ENCODE assay signal across 9 cellular contexts in genomic region chr2:213147550-213147949, GRCh38. TPM values are rescaled to one million over a fixed set of nuclear protein-coding genes. Genes with fewer than 3 reads are reported as not detected.
DNase-seq lines count a peak whose midpoint lies in the region; ATAC-seq and TF ChIP-seq lines count a peak whose summit lies in the region.
"Had no signal": no experiment of that assay in that cellular context is flagged by ENCODE, and none has a peak within 500 bp of the region (broad histone marks: within the 10 kb centered on the region; RNA-seq: fewer than 3 reads in every experiment).

No MANE protein-coding gene starts in this region.

- no TSS peak for BruUV-seq in OCI-LY7 (replicated peaks; lab: Mats Ljungman, UMichigan)

- no peaks in the 10 kb centered on the region for H3K9me3 ChIP-seq in OCI-LY7 (ENCODE audit: low read length)

- H3K79me2 ChIP-seq in OCI-LY7 (ENCODE audit: insufficient read depth, low read depth, low read length) = peaks cover 40% of the 10 kb centered on the region; the same call in 1 of the 2 replicates

- peak overlapping the region; percentile 73 for H3K4me3 ChIP-seq in GM06990 (replicated peaks; ENCODE audit: low read depth, low read length)
- H3K4me3 ChIP-seq in OCI-LY7 (ENCODE audit: low read depth, low read length, poor library complexity, severe bottlenecking) = no peak overlapping the region

- H3K9me3 Mint-ChIP-seq in immature natural killer cell = no peaks in the 10 kb centered on the region
- no peaks in the 10 kb centered on the region for H3K9me3 Mint-ChIP-seq in WTC11
- no peaks in the 10 kb centered on the region for H3K9me3 Mint-ChIP-seq in activated CD4-positive, alpha-beta T cell treated with anti-CD3 and anti-CD28 coated beads, Interleukin-2, amount 10 ng/mL, durations not matched to agents 7 days and 5 days

- H3K27me3 ChIP-seq in GM06990 (replicated peaks; ENCODE audit: control insufficient read depth, insufficient read depth, low read length) = no peaks in the 10 kb centered on the region

- no peak overlapping the region for H3K27ac ChIP-seq in OCI-LY7 (ENCODE audit: low read depth, low read length, poor library complexity, severe bottlenecking)

- H3K36me3 Mint-ChIP-seq in immature natural killer cell (peaks cover 0 to 18% (median 11%) of the 10 kb centered on the region in 3 donors), WTC11 (no peaks in the 10 kb centered on the region)
- H3K36me3 Mint-ChIP-seq in activated CD4-positive, alpha-beta T cell treated with anti-CD3 and anti-CD28 coated beads, Interleukin-2, amount 10 ng/mL, durations not matched to agents 7 days and 5 days (ENCODE audit: low read depth) = no peaks in the 10 kb centered on the region

- peak overlapping the region; percentile 91; the same call in 1 of the 2 replicates for H3K4me2 ChIP-seq in OCI-LY7 (ENCODE audit: low read length)

- peaks cover 25% of the 10 kb centered on the region for H3K4me1 ChIP-seq in OCI-LY7 (ENCODE audit: insufficient read depth, low read length, poor library complexity, severe bottlenecking)

- H3K4me1 Mint-ChIP-seq in immature natural killer cell (peaks cover 69 to 92% of the 10 kb centered on the region in 2 donors), WTC11 (peaks cover 18% of the 10 kb centered on the region)
- H3K4me1 Mint-ChIP-seq in activated CD4-positive, alpha-beta T cell treated with anti-CD3 and anti-CD28 coated beads, Interleukin-2, amount 10 ng/mL, durations not matched to agents 7 days and 5 days = peaks cover 37% of the 10 kb centered on the region

- no peaks in the 10 kb centered on the region for H4K20me1 ChIP-seq in OCI-LY7 (ENCODE audit: insufficient read depth, low read length)

- no peak overlapping the region for H2AFZ ChIP-seq in OCI-LY7 (ENCODE audit: low read length)

- CTCF ChIA-PET in OCI-LY7 (lab: Charles Lee; ENCODE audit: unreplicated experiment) = no interaction called here
- CTCF ChIA-PET in WTC11 (lab: Charles Lee) = no interaction called here
- CTCF ChIA-PET in activated CD4-positive, alpha-beta T cell treated with anti-CD3 and anti-CD28 coated beads, Interleukin-2, amount 10 ng/mL, durations not matched to agents 7 days and 5 days (lab: Charles Lee) = interaction anchor here (0.6 kb wide), 1 partner anchor 23 kb away, joined by 3 read pairs; no protein-coding TSS in a partner anchor

- peak overlapping the region; percentile 93 to 97 (median 96) for H3K27ac Mint-ChIP-seq in immature natural killer cell
- no peak overlapping the region for H3K27ac Mint-ChIP-seq in WTC11
- no peak overlapping the region for H3K27ac Mint-ChIP-seq in activated CD4-positive, alpha-beta T cell treated with anti-CD3 and anti-CD28 coated beads, Interleukin-2, amount 10 ng/mL, durations not matched to agents 7 days and 5 days

- H3K36me3 ChIP-seq in GM06990 (ENCODE audit: control insufficient read depth, insufficient read depth, low read length) = no peaks in the 10 kb centered on the region
- H3K36me3 ChIP-seq in OCI-LY7 (ENCODE audit: insufficient read depth, low read length) = peaks cover 40% of the 10 kb centered on the region

- peaks cover 7 to 13% (median 9%) of the 10 kb centered on the region in 3 donors for H3K27me3 Mint-ChIP-seq in immature natural killer cell (ENCODE audit: low read depth in 3 of 3)
- H3K27me3 Mint-ChIP-seq in WTC11 (ENCODE audit: low read depth) = no peaks in the 10 kb centered on the region; the same call in 1 of the 2 replicates
- H3K27me3 Mint-ChIP-seq in activated CD4-positive, alpha-beta T cell treated with anti-CD3 and anti-CD28 coated beads, Interleukin-2, amount 10 ng/mL, durations not matched to agents 7 days and 5 days = peaks cover 36% of the 10 kb centered on the region

- POLR2A ChIA-PET in OCI-LY7 (lab: Charles Lee) (interaction anchor here (0.6 to 9.4 kb wide), 5 partner anchors 14 to 284 kb away, joined by 3 to 108 read pairs (median 11); no protein-coding TSS in a partner anchor), WTC11 (lab: Charles Lee) (no interaction called here)
- POLR2A ChIA-PET in activated CD4-positive, alpha-beta T cell treated with anti-CD3 and anti-CD28 coated beads, Interleukin-2, amount 10 ng/mL, durations not matched to agents 7 days and 5 days (lab: Charles Lee) = no interaction called here

- DNase-seq in GM06990 (ENCODE audit: extremely low read depth, insufficient read length) (no peak), OCI-LY7 (ENCODE audit: low spot score) (no peak), immature natural killer cell (peak; percentile 12 to 39 (median 37)), WTC11 (ENCODE audit: low spot score) (no peak), NCI-H2081 (lab: John Stamatoyannopoulos, UW) (no peak)
- no peak for DNase-seq in activated CD4-positive, alpha-beta T cell treated with anti-CD3 and anti-CD28 coated beads, Interleukin-2, amount 10 ng/mL, durations not matched to agents 7 days and 5 days
- DNase-seq: stimulated activated CD4-positive, alpha-beta T cell treated with anti-CD3 and anti-CD28 coated beads, Interleukin-2, amount 100 ng/mL, for 24 hours had no signal

- intact Hi-C loops in OCI-LY7 (cut with micrococcal nuclease; ENCODE audit: unreplicated experiment) = no loop called here

- peak; percentile 14 for ATAC-seq in GM19463 (IDR thresholded peaks at IDR 0.05; ENCODE audit: unreplicated experiment)
- no peak for ATAC-seq in WTC11
- ATAC-seq in HG02610 (IDR thresholded peaks at IDR 0.05; ENCODE audit: unreplicated experiment) = no peak

- H3K4me3 Mint-ChIP-seq in immature natural killer cell (peak overlapping the region; percentile 93 to 99 (median 96)), WTC11 (no peak overlapping the region)
- no peak overlapping the region for H3K4me3 Mint-ChIP-seq in activated CD4-positive, alpha-beta T cell treated with anti-CD3 and anti-CD28 coated beads, Interleukin-2, amount 10 ng/mL, durations not matched to agents 7 days and 5 days

- TF ChIP-seq CTCF in GM06990 (IDR thresholded peaks at IDR 0.05; ENCODE audit: insufficient read depth, low read length, poor library complexity, severe bottlenecking) (no peak), OCI-LY7 (conservative IDR thresholded peaks at IDR 0.05; ENCODE audit: low read length) (no peak), WTC11 (IDR thresholded peaks at IDR 0.05) (no peak)

- no peaks in the 10 kb centered on the region for H3K9me2 ChIP-seq in OCI-LY7 (ENCODE audit: insufficient read depth, low read length)

TF ChIP-seq in WTC11, 78 proteins besides CTCF, POLR2A, EP300 and RAD21:
- TF ChIP-seq NFATC4 (CRISPR knock-in tag; IDR thresholded peaks at IDR 0.05) (no peak), EMX1 (CRISPR knock-in tag; IDR thresholded peaks at IDR 0.05) (no peak), TEAD4 (CRISPR knock-in tag; IDR thresholded peaks at IDR 0.05) (no peak), GRHL2 (CRISPR knock-in tag; IDR thresholded peaks at IDR 0.05; ENCODE audit: insufficient replicate concordance, severe bottlenecking) (no peak), MLX (CRISPR knock-in tag; IDR thresholded peaks at IDR 0.05) (no peak), ZNF671 (CRISPR knock-in tag; IDR thresholded peaks at IDR 0.05) (no peak), ATF1 (CRISPR knock-in tag; IDR thresholded peaks at IDR 0.05) (no peak), ZNF396 (CRISPR knock-in tag; IDR thresholded peaks at IDR 0.05; ENCODE audit: borderline replicate concordance) (no peak), ZNF416 (CRISPR knock-in tag; IDR thresholded peaks at IDR 0.05) (no peak), NFYB (CRISPR knock-in tag; conservative IDR thresholded peaks at IDR 0.05; ENCODE audit: low read depth) (no peak), JUN (CRISPR knock-in tag; IDR thresholded peaks at IDR 0.05) (no peak), ZNF317 (CRISPR knock-in tag; IDR thresholded peaks at IDR 0.05; ENCODE audit: borderline replicate concordance, low read depth) (no peak), E2F5 (CRISPR knock-in tag; IDR thresholded peaks at IDR 0.05) (no peak)

RNA-seq across cellular contexts. Expression of gene IKZF2, which starts 3.9 kb away (rescaled TPM):
- total RNA-seq in OCI-LY7 (2014; rRNA removed; shearing (Covaris generic)) = 45.1 and 54.6 TPM in 2 replicates
- total RNA-seq in OCI-LY7 (2022) (20.0 and 23.3 TPM in 2 replicates), WTC11 (2021) (4.1 to 5.2 TPM (median 4.2 TPM) in 3 replicates)
- polyA plus RNA-seq in immature natural killer cell = 10 to 100 TPM in 1 of 3 donors, 1 to 10 TPM in 2; 3.6 to 13.6 (median 8.0) TPM
- 1 to 10 TPM; 5.1 TPM for total RNA-seq in activated CD4-positive, alpha-beta T cell treated with anti-CD3 and anti-CD28 coated beads, Interleukin-2, amount 10 ng/mL, durations not matched to agents 7 days and 5 days

Comparison
In these comparisons a context has a peak if more than half of its experiments do, and no peak if none do; other contexts are left out.
1. DNase-seq: peak in immature natural killer cell (3 of 3); none in GM06990 (single experiment), OCI-LY7 (single experiment), WTC11 (single experiment), activated CD4-positive, alpha-beta T cell treated with anti-CD3 and anti-CD28 coated beads, Interleukin-2, amount 10 ng/mL, durations not matched to agents 7 days and 5 days (single experiment) and NCI-H2081 (0 of 2).
2. H3K27ac Mint-ChIP-seq: peak in immature natural killer cell (6 of 6); none in WTC11 (single experiment) and activated CD4-positive, alpha-beta T cell treated with anti-CD3 and anti-CD28 coated beads, Interleukin-2, amount 10 ng/mL, durations not matched to agents 7 days and 5 days (single experiment).
3. H3K4me3 Mint-ChIP-seq: peak in immature natural killer cell (5 of 5); none in WTC11 (single experiment) and activated CD4-positive, alpha-beta T cell treated with anti-CD3 and anti-CD28 coated beads, Interleukin-2, amount 10 ng/mL, durations not matched to agents 7 days and 5 days (single experiment).